In the genomic region with DNA sequence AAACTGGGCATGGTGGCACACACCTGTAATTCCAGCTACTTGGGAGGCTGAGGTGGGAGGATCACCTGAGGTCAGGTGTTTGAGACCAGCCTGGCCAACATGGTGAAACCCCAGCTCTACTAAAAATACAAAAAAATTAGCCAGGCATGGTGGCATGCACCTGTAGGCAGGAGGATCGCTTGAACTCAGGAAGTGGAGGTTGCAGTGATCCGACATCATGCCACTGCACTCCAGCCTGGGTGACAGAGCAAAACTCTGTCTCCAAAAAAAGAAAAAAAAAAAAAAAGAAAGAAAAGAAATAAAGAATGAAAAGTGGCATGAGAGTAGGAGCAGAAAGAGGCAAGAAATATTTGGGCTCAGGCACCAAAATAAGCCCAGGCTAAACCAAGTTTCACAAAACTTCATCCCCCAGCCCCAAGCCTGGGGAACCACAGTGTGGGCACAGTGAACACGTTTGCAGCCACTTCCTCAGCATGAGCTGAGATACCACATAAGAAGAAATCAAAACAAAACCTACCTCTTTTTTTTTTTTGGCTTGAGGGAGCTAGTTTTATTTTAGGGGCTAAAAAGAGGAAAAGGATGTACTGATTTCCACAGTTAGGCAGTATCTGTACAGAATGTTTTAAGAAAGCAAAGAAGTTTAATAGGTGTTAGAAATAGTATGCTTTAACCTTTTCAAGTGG, we compare ENCODE assay signal across 8 cellular contexts. TPM values are rescaled to one million over a fixed set of nuclear protein-coding genes. Genes with fewer than 3 reads are reported as not detected.
DNase-seq lines count a peak whose midpoint lies in the region; ATAC-seq and TF ChIP-seq lines count a peak whose summit lies in the region.
"Not testable (repeated sequence)": the region's sequence is repeated elsewhere in the genome, so short reads cannot be mapped to it uniquely, and the experiment has no call there.

No MANE protein-coding gene starts in this region.

- CTCF ChIA-PET in activated CD4-positive, alpha-beta T cell treated with anti-CD3 and anti-CD28 coated beads, Interleukin-2, amount 10 ng/mL, durations not matched to agents 7 days and 5 days (lab: Charles Lee), result interaction anchor here (0.6 to 3.0 kb wide), 10 partner anchors 10 to 476 kb away, joined by 3 to 12 read pairs (median 4); no protein-coding TSS in a partner anchor

- POLR2A ChIA-PET in activated CD4-positive, alpha-beta T cell treated with anti-CD3 and anti-CD28 coated beads, Interleukin-2, amount 10 ng/mL, durations not matched to agents 7 days and 5 days (lab: Charles Lee), result interaction anchor here (0.6 to 0.7 kb wide), 2 partner anchors 48 to 185 kb away, joined by 3 to 4 read pairs; no protein-coding TSS in a partner anchor

- H3K4me3 ChIP-seq in GM06990 (replicated peaks; ENCODE audit: low read depth, low read length); NB4 (ENCODE audit: low read depth, low read length); mucosa of descending colon: not testable (repeated sequence)

- not testable (repeated sequence) for H3K9me3 ChIP-seq in mucosa of descending colon

- not testable (repeated sequence) for H3K27me3 Mint-ChIP-seq in activated CD4-positive, alpha-beta T cell treated with anti-CD3 and anti-CD28 coated beads, Interleukin-2, amount 10 ng/mL, durations not matched to agents 7 days and 5 days

- intact Hi-C loops in mucosa of descending colon (cut with DNase I, micrococcal nuclease), result loop anchor here in 1 of 2 donors (5.0 kb wide), 1 partner anchor 468 kb away; no protein-coding TSS in a partner anchor

- H3K9me3 Mint-ChIP-seq in activated CD4-positive, alpha-beta T cell treated with anti-CD3 and anti-CD28 coated beads, Interleukin-2, amount 10 ng/mL, durations not matched to agents 7 days and 5 days, result not testable (repeated sequence)

- H3K36me3 ChIP-seq in GM06990 (ENCODE audit: control insufficient read depth, insufficient read depth, low read length); mucosa of descending colon (ENCODE audit: low read depth): not testable (repeated sequence)

- not testable (repeated sequence) for H3K36me3 Mint-ChIP-seq in activated CD4-positive, alpha-beta T cell treated with anti-CD3 and anti-CD28 coated beads, Interleukin-2, amount 10 ng/mL, durations not matched to agents 7 days and 5 days (ENCODE audit: low read depth)

- not testable (repeated sequence) for H3K4me1 ChIP-seq in mucosa of descending colon (ENCODE audit: low read depth)

- H3K27ac Mint-ChIP-seq in activated CD4-positive, alpha-beta T cell treated with anti-CD3 and anti-CD28 coated beads, Interleukin-2, amount 10 ng/mL, durations not matched to agents 7 days and 5 days, result peak overlapping the region; percentile 90

- DNase-seq in GM06990 (ENCODE audit: extremely low read depth, insufficient read length) (peak; percentile 57), NB4 (ENCODE audit: low read depth) (peak; percentile 26)
- DNase-seq in activated CD4-positive, alpha-beta T cell treated with anti-CD3 and anti-CD28 coated beads, Interleukin-2, amount 10 ng/mL, durations not matched to agents 7 days and 5 days, result peak; percentile 83
- DNase-seq in activated naive CD4-positive, alpha-beta T cell treated with anti-CD3 and anti-CD28 coated beads, Interleukin-2, amount 50 U/mL, for 16 hours, result peak; percentile 45
- DNase-seq in mucosa of descending colon, result not testable (repeated sequence)
- peak; percentile 78 for DNase-seq in stimulated activated CD8-positive, alpha-beta memory T cell treated with anti-CD3 and anti-CD28 coated beads, Interleukin-4, amount 100 ng/mL, for 48 hours

- peaks cover 43% of the 10 kb centered on the region for H3K4me1 Mint-ChIP-seq in activated CD4-positive, alpha-beta T cell treated with anti-CD3 and anti-CD28 coated beads, Interleukin-2, amount 10 ng/mL, durations not matched to agents 7 days and 5 days

- TF ChIP-seq POLR2A in NB4 (IDR thresholded peaks at IDR 0.05; ENCODE audit: extremely low read depth, insufficient read length), result not testable (repeated sequence)

- TF ChIP-seq CTCF in GM06990 (IDR thresholded peaks at IDR 0.05; ENCODE audit: insufficient read depth, low read length, poor library complexity, severe bottlenecking); NB4 (IDR thresholded peaks at IDR 0.05; ENCODE audit: low read depth, low read length); mucosa of descending colon (IDR thresholded peaks at IDR 0.05): not testable (repeated sequence)

- H3K4me3 Mint-ChIP-seq in activated CD4-positive, alpha-beta T cell treated with anti-CD3 and anti-CD28 coated beads, Interleukin-2, amount 10 ng/mL, durations not matched to agents 7 days and 5 days, result peak overlapping the region; percentile 48

- ATAC-seq in GM19455 (IDR thresholded peaks at IDR 0.05; ENCODE audit: unreplicated experiment), result peak; percentile 42
- peak; percentile 43 for ATAC-seq in HG03045 (IDR thresholded peaks at IDR 0.05; ENCODE audit: unreplicated experiment)
- peak; percentile 22 for ATAC-seq in mucosa of descending colon

- not testable (repeated sequence) for H3K27me3 ChIP-seq in GM06990 (replicated peaks; ENCODE audit: control insufficient read depth, insufficient read depth, low read length)

RNA-seq across cellular contexts. Expression of a gene that starts 46.8 kb away (rescaled TPM):
- total RNA-seq in activated CD4-positive, alpha-beta T cell treated with anti-CD3 and anti-CD28 coated beads, Interleukin-2, amount 10 ng/mL, durations not matched to agents 7 days and 5 days, result 10 to 100 TPM; 60.2 to 61.1 TPM
- 10 to 100 TPM; 40.6 to 90.5 (median 65.5) TPM for total RNA-seq in mucosa of descending colon
